ENCODE assay signal across 8 cellular contexts in genomic region chr1:213051127-213051880, GRCh38. TPM values are rescaled to one million over a fixed set of nuclear protein-coding genes. Genes with fewer than 3 reads are reported as not detected.
DNase-seq lines count a peak whose midpoint lies in the region; ATAC-seq and TF ChIP-seq lines count a peak whose summit lies in the region.

A gene with protein sequence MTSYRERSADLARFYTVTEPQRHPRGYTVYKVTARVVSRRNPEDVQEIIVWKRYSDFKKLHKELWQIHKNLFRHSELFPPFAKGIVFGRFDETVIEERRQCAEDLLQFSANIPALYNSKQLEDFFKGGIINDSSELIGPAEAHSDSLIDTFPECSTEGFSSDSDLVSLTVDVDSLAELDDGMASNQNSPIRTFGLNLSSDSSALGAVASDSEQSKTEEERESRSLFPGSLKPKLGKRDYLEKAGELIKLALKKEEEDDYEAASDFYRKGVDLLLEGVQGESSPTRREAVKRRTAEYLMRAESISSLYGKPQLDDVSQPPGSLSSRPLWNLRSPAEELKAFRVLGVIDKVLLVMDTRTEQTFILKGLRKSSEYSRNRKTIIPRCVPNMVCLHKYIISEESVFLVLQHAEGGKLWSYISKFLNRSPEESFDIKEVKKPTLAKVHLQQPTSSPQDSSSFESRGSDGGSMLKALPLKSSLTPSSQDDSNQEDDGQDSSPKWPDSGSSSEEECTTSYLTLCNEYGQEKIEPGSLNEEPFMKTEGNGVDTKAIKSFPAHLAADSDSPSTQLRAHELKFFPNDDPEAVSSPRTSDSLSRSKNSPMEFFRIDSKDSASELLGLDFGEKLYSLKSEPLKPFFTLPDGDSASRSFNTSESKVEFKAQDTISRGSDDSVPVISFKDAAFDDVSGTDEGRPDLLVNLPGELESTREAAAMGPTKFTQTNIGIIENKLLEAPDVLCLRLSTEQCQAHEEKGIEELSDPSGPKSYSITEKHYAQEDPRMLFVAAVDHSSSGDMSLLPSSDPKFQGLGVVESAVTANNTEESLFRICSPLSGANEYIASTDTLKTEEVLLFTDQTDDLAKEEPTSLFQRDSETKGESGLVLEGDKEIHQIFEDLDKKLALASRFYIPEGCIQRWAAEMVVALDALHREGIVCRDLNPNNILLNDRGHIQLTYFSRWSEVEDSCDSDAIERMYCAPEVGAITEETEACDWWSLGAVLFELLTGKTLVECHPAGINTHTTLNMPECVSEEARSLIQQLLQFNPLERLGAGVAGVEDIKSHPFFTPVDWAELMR (plus strand): TSS chr1:213051241. CDS start chr1:213051405, 164 bp downstream.

- peak within 1 kb of the TSS; percentile 88 for H3K9ac ChIP-seq in GM23248
- peak within 1 kb of the TSS; percentile 76 for H3K9ac ChIP-seq in Karpas-422 (ENCODE audit: low read length)

- H3K27ac Mint-ChIP-seq in activated T-helper 2 cell treated with anti-CD3 and anti-CD28 coated beads, Interferon-gamma antibody, Interleukin-2, Interleukin-4, amounts not matched to agents 10 μg/mL and 5 μg/mL and 100 μg/mL, durations not matched to agents 14 hours and 24 hours and 36 hours, result peak within 1 kb of the TSS; percentile 89
- peak within 1 kb of the TSS; percentile 86 to 97 (median 92) for H3K27ac Mint-ChIP-seq in nephron

- peaks cover 24% of the 10 kb centered on the region for H3K9me3 Mint-ChIP-seq in activated T-helper 2 cell treated with anti-CD3 and anti-CD28 coated beads, Interferon-gamma antibody, Interleukin-2, Interleukin-4, amounts not matched to agents 10 μg/mL and 5 μg/mL and 100 μg/mL, durations not matched to agents 14 hours and 24 hours and 36 hours
- H3K9me3 Mint-ChIP-seq in nephron, result peaks cover 19% of the 10 kb centered on the region

- H3K79me2 ChIP-seq in GM23248 (ENCODE audit: insufficient read depth), result peaks cover 47% of the 10 kb centered on the region
- H3K79me2 ChIP-seq in Karpas-422 (ENCODE audit: low read length), result peaks cover 27% of the 10 kb centered on the region

- peak within 1 kb of the TSS; percentile 93 for H3K4me3 Mint-ChIP-seq in activated T-helper 2 cell treated with anti-CD3 and anti-CD28 coated beads, Interferon-gamma antibody, Interleukin-2, Interleukin-4, amounts not matched to agents 10 μg/mL and 5 μg/mL and 100 μg/mL, durations not matched to agents 14 hours and 24 hours and 36 hours (ENCODE audit: low read depth)
- peak within 1 kb of the TSS; percentile 97 to 98 (median 98) for H3K4me3 Mint-ChIP-seq in nephron

- CTCF ChIA-PET in RWPE1 (lab: Yijun Ruan, JAX), result interaction anchor here (0.5 to 0.7 kb wide), 3 partner anchors 37 to 1006 kb away, joined by 3 to 7 read pairs (median 4); no protein-coding TSS in a partner anchor

- POLR2A ChIA-PET in RWPE1 (lab: Yijun Ruan, JAX; ENCODE audit: low non-redundant PET), result no interaction called here

- H3K27me3 ChIP-seq in GM23248 (replicated peaks; ENCODE audit: insufficient read depth), result no peaks in the 10 kb centered on the region
- no peaks in the 10 kb centered on the region for H3K27me3 ChIP-seq in Karpas-422 (ENCODE audit: low read length)

- H2AFZ ChIP-seq in GM23248, result peak within 1 kb of the TSS; percentile 97
- peak within 1 kb of the TSS; percentile 100 for H2AFZ ChIP-seq in Karpas-422 (ENCODE audit: low read length)

- H3K27me3 Mint-ChIP-seq in activated T-helper 2 cell treated with anti-CD3 and anti-CD28 coated beads, Interferon-gamma antibody, Interleukin-2, Interleukin-4, amounts not matched to agents 10 μg/mL and 5 μg/mL and 100 μg/mL, durations not matched to agents 14 hours and 24 hours and 36 hours (ENCODE audit: low read depth), result peaks cover 12% of the 10 kb centered on the region
- H3K27me3 Mint-ChIP-seq in nephron (ENCODE audit: low read depth), result peaks cover 3% of the 10 kb centered on the region

- H3K4me1 ChIP-seq in GM23248 (ENCODE audit: insufficient read depth), result peaks cover 12% of the 10 kb centered on the region
- peaks cover 16% of the 10 kb centered on the region for H3K4me1 ChIP-seq in Karpas-422 (ENCODE audit: low read length)

- intact Hi-C loops in activated T-helper 2 cell treated with anti-CD3 and anti-CD28 coated beads, Interferon-gamma antibody, Interleukin-2, Interleukin-4, amounts not matched to agents 10 μg/mL and 5 μg/mL and 100 μg/mL, durations not matched to agents 14 hours and 24 hours and 36 hours (cut with micrococcal nuclease), result loop anchor here (1.0 to 2.0 kb wide), 3 partner anchors 19 to 1371 kb away; partner anchors contain the start of gene ANGEL2

- H3K36me3 ChIP-seq in GM23248 (ENCODE audit: low read depth) (no peaks in the 10 kb centered on the region), Karpas-422 (ENCODE audit: insufficient read depth, low read length) (no peaks in the 10 kb centered on the region)

- H3K4me2 ChIP-seq in GM23248 (ENCODE audit: unreplicated experiment) (peak within 1 kb of the TSS; percentile 96), Karpas-422 (ENCODE audit: low read depth, low read length, poor library complexity, severe bottlenecking) (peak within 1 kb of the TSS; percentile 72)

- no peaks in the 10 kb centered on the region for H3K9me2 ChIP-seq in GM23248 (ENCODE audit: insufficient read depth)
- H3K9me2 ChIP-seq in Karpas-422 (replicated peaks; ENCODE audit: insufficient read depth, low read length), result no peaks in the 10 kb centered on the region

- H3F3A ChIP-seq in GM23248 (ENCODE audit: insufficient read depth), result peaks cover 12% of the 10 kb centered on the region

- peak; percentile 85 for DNase-seq in EH (ENCODE audit: low read depth)
- DNase-seq in GM23248, result peak; percentile 96
- peak; percentile 91 for DNase-seq in Karpas-422
- DNase-seq in RWPE1 (ENCODE audit: low spot score), result peak; percentile 86
- peak; percentile 72 for DNase-seq in activated T-helper 2 cell treated with anti-CD3 and anti-CD28 coated beads, Interferon-gamma antibody, Interleukin-2, Interleukin-4, amounts not matched to agents 10 μg/mL and 5 μg/mL and 100 μg/mL, durations not matched to agents 14 hours and 24 hours and 36 hours (ENCODE audit: low spot score)
- peak; percentile 79 for DNase-seq in fibroblast of pulmonary artery (ENCODE audit: low read depth)
- peak; percentile 88 for DNase-seq in stimulated activated naive CD8-positive, alpha-beta T cell treated with anti-CD3 and anti-CD28 coated beads, Interleukin-15, Interleukin-2, amounts not matched to agents 100 U/mL and 50 U/mL, for 24 hours

- H3K27ac ChIP-seq in GM23248 (peak within 1 kb of the TSS; percentile 85), Karpas-422 (ENCODE audit: low read length) (no peak within 1 kb of the TSS), RWPE1 (peak within 1 kb of the TSS; percentile 81)

- H4K20me1 ChIP-seq in GM23248 (ENCODE audit: insufficient read depth) (no peaks in the 10 kb centered on the region), Karpas-422 (ENCODE audit: insufficient read depth, low read depth, low read length) (no peaks in the 10 kb centered on the region)

- H3K4me1 Mint-ChIP-seq in activated T-helper 2 cell treated with anti-CD3 and anti-CD28 coated beads, Interferon-gamma antibody, Interleukin-2, Interleukin-4, amounts not matched to agents 10 μg/mL and 5 μg/mL and 100 μg/mL, durations not matched to agents 14 hours and 24 hours and 36 hours (ENCODE audit: low read depth), result peaks cover 31% of the 10 kb centered on the region
- peaks cover 33% of the 10 kb centered on the region for H3K4me1 Mint-ChIP-seq in nephron

- in situ Hi-C loops in GM23248 (cut with MboI), result no loop called here

- ATAC-seq in stimulated activated naive CD8-positive, alpha-beta T cell treated with anti-CD3 and anti-CD28 coated beads, Interleukin-15, Interleukin-2, amounts not matched to agents 100 U/mL and 50 U/mL, for 24 hours, result peak; percentile 98

- no peak for TF ChIP-seq CTCF in RWPE1 (conservative IDR thresholded peaks at IDR 0.05; ENCODE audit: low read depth)
- peak; percentile 12 for TF ChIP-seq CTCF in fibroblast of pulmonary artery (IDR thresholded peaks at IDR 0.05; ENCODE audit: low read length, missing control alignments)
- peak in 1 of 3 experiments; percentile 11 for TF ChIP-seq CTCF in nephron (IDR thresholded peaks at IDR 0.05; ENCODE audit: unreplicated experiment in 3 of 3)

- H3K4me3 ChIP-seq in GM23248 (peak within 1 kb of the TSS; percentile 97), Karpas-422 (ENCODE audit: low read length) (peak within 1 kb of the TSS; percentile 86), fibroblast of pulmonary artery (replicated peaks; ENCODE audit: low read depth, low read length) (peak within 1 kb of the TSS; percentile 99)

- 0 to 2% methylated on average over 32 to 42 of the region's 42 CpGs for WGBS in GM23248 (ENCODE audit: low coverage in 1 of 2, low lambda C conversion rate in 2 of 2, missing lambda C conversion rate in 2 of 2), 2 experiments

- H3K9me3 ChIP-seq in GM23248 (ENCODE audit: low read depth) (no peaks in the 10 kb centered on the region), Karpas-422 (ENCODE audit: low read length) (no peaks in the 10 kb centered on the region; the same call in 1 of the 2 replicates)

- peaks cover 28% of the 10 kb centered on the region for H3K36me3 Mint-ChIP-seq in activated T-helper 2 cell treated with anti-CD3 and anti-CD28 coated beads, Interferon-gamma antibody, Interleukin-2, Interleukin-4, amounts not matched to agents 10 μg/mL and 5 μg/mL and 100 μg/mL, durations not matched to agents 14 hours and 24 hours and 36 hours (ENCODE audit: low read depth)
- H3K36me3 Mint-ChIP-seq in nephron (ENCODE audit: low read depth), result peaks cover 12% of the 10 kb centered on the region

RNA-seq across cellular contexts. Expression of the gene that starts here (rescaled TPM):
- 16.4 and 27.2 TPM in 2 replicates for total RNA-seq in GM23248 (2014; rRNA removed; shearing (Covaris generic))
- polyA plus RNA-seq in GM23248 (2016; fragmentation: Nextera tagmentation; extraction: Ambion mirVana), result 16.8 and 18.9 TPM in 2 replicates
- total RNA-seq in Karpas-422 (2014; rRNA removed; shearing (Covaris generic); ENCODE audit: low replicate concordance), result 12.1 and 13.2 TPM in 2 replicates
- total RNA-seq in activated T-helper 2 cell treated with anti-CD3 and anti-CD28 coated beads, Interferon-gamma antibody, Interleukin-2, Interleukin-4, amounts not matched to agents 10 μg/mL and 5 μg/mL and 100 μg/mL, durations not matched to agents 14 hours and 24 hours and 36 hours, result 7.2 and 7.3 TPM in 2 replicates
